ENCODE assay signal across 14 cellular contexts in the genomic region with DNA sequence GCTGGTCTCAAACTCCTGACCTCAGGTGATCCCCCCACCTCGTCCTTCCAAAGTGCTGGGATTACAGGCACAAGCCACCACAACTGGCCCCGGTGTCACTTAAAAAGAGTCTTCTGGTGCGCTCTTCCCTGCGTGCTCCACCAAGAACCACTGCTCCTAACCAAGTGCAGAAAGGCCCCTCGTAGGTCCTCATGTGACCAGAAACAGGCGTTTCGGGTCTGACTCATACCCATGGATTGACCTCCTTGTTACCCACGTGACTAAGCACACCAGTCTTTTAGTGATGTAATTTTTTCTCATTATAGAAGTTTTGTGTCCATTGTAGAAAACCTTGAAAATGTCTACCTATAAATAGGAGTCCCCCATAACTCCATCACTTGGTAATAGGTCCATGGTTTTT. TPM values are rescaled to one million over a fixed set of nuclear protein-coding genes. Genes with fewer than 3 reads are reported as not detected.
DNase-seq lines count a peak whose midpoint lies in the region; ATAC-seq and TF ChIP-seq lines count a peak whose summit lies in the region.
"Had no signal": no experiment of that assay in that cellular context is flagged by ENCODE, and none has a peak within 500 bp of the region (broad histone marks: within the 10 kb centered on the region; RNA-seq: fewer than 3 reads in every experiment).

No MANE protein-coding gene starts in this region.

- H3K79me2 ChIP-seq in Karpas-422 (ENCODE audit: low read length): no peaks in the 10 kb centered on the region

- H3K9me2 ChIP-seq in Karpas-422 (replicated peaks; ENCODE audit: insufficient read depth, low read length): no peaks in the 10 kb centered on the region

- no peaks in the 10 kb centered on the region for H3K4me1 Mint-ChIP-seq in T-helper 2 cell treated with Interferon-gamma antibody and Interleukin-4, amounts not matched to agents 5 μg/mL and 100 μg/mL, for 36 hours (ENCODE audit: low read depth)
- no peaks in the 10 kb centered on the region for H3K4me1 Mint-ChIP-seq in immature natural killer cell

- H3K4me3 ChIP-seq in fibroblast of villous mesenchyme (ENCODE audit: low read depth, low read length): no peak overlapping the region
- no peak overlapping the region for H3K4me3 ChIP-seq in Karpas-422 (ENCODE audit: low read length)
- H3K4me3 ChIP-seq: SJSA1 had no signal

- H4K20me1 ChIP-seq in Karpas-422 (ENCODE audit: insufficient read depth, low read depth, low read length): no peaks in the 10 kb centered on the region

- H3K27ac Mint-ChIP-seq in T-helper 2 cell treated with Interferon-gamma antibody and Interleukin-4, amounts not matched to agents 5 μg/mL and 100 μg/mL, for 36 hours: no peak overlapping the region
- H3K27ac Mint-ChIP-seq in immature natural killer cell: no peak overlapping the region

- no peak overlapping the region for H2AFZ ChIP-seq in Karpas-422 (ENCODE audit: low read length)

- ATAC-seq in HG03196 (IDR thresholded peaks at IDR 0.05; ENCODE audit: unreplicated experiment): no peak

- no peak overlapping the region for H3K27ac ChIP-seq in Karpas-422 (ENCODE audit: low read length)
- H3K27ac ChIP-seq: C4-2B, dorsolateral prefrontal cortex, SJSA1 had no signal

- no peak overlapping the region for H3K9ac ChIP-seq in Karpas-422 (ENCODE audit: low read length)

- H3K9me3 Mint-ChIP-seq in T-helper 2 cell treated with Interferon-gamma antibody and Interleukin-4, amounts not matched to agents 5 μg/mL and 100 μg/mL, for 36 hours: no peaks in the 10 kb centered on the region
- no peaks in the 10 kb centered on the region for H3K9me3 Mint-ChIP-seq in immature natural killer cell

- no peak overlapping the region for H3K4me2 ChIP-seq in Karpas-422 (ENCODE audit: low read depth, low read length, poor library complexity, severe bottlenecking)

- H3K9me3 ChIP-seq in Karpas-422 (ENCODE audit: low read length): no peaks in the 10 kb centered on the region
- H3K9me3 ChIP-seq: SJSA1 had no signal

- H3K27me3 Mint-ChIP-seq in T-helper 2 cell treated with Interferon-gamma antibody and Interleukin-4, amounts not matched to agents 5 μg/mL and 100 μg/mL, for 36 hours (ENCODE audit: low read depth): no peaks in the 10 kb centered on the region
- peaks cover 0 to 11% (median 5%) of the 10 kb centered on the region in 3 donors for H3K27me3 Mint-ChIP-seq in immature natural killer cell (ENCODE audit: low read depth in 3 of 3)

- peaks cover 7% of the 10 kb centered on the region for H3K4me1 ChIP-seq in Karpas-422 (ENCODE audit: low read length)

- H3K36me3 Mint-ChIP-seq in T-helper 2 cell treated with Interferon-gamma antibody and Interleukin-4, amounts not matched to agents 5 μg/mL and 100 μg/mL, for 36 hours (ENCODE audit: low read depth): no peaks in the 10 kb centered on the region
- H3K36me3 Mint-ChIP-seq in immature natural killer cell: no peaks in the 10 kb centered on the region

- H3K36me3 ChIP-seq in Karpas-422 (ENCODE audit: insufficient read depth, low read length): no peaks in the 10 kb centered on the region
- H3K36me3 ChIP-seq: SJSA1 had no signal

- TF ChIP-seq CTCF in fibroblast of villous mesenchyme (IDR thresholded peaks at IDR 0.05; ENCODE audit: insufficient read depth, low read depth, low read length): no peak

- no peaks in the 10 kb centered on the region for H3K27me3 ChIP-seq in Karpas-422 (ENCODE audit: low read length)
- H3K27me3 ChIP-seq: dorsolateral prefrontal cortex, SJSA1 had no signal

- no peak overlapping the region for H3K4me3 Mint-ChIP-seq in T-helper 2 cell treated with Interferon-gamma antibody and Interleukin-4, amounts not matched to agents 5 μg/mL and 100 μg/mL, for 36 hours
- H3K4me3 Mint-ChIP-seq in immature natural killer cell: no peak overlapping the region

- DNase-seq in A172 (ENCODE audit: low spot score): peak; percentile 90
- DNase-seq in H4 (ENCODE audit: low spot score): peak; percentile 88
- DNase-seq in RPMI7951 (ENCODE audit: low read depth): peak; percentile 79
- peak; percentile 86 for DNase-seq in fibroblast of villous mesenchyme (ENCODE audit: low read depth)
- no peak for DNase-seq in T-helper 2 cell treated with Interferon-gamma antibody and Interleukin-4, amounts not matched to agents 5 μg/mL and 100 μg/mL, for 36 hours (ENCODE audit: low spot score)
- DNase-seq in immature natural killer cell: no peak
- DNase-seq in Karpas-422: no peak
- DNase-seq: left cardiac atrium; NCI-H1105; stimulated activated CD8-positive, alpha-beta memory T cell treated with anti-CD3 and anti-CD28 coated beads, Interleukin-4, amount 100 ng/mL, for 48 hours had no signal

RNA-seq across cellular contexts. Expression of gene FKBP6, which starts 13.9 kb away (rescaled TPM):
- not detected in 2 replicates for total RNA-seq in A172 (2014; rRNA removed; shearing (Covaris generic))
- not detected in 2 replicates for total RNA-seq in H4 (2014; rRNA removed; shearing (Covaris generic))
- total RNA-seq in RPMI7951 (2014; rRNA removed; shearing (Covaris generic)): not detected in 2 replicates
- total RNA-seq in fibroblast of villous mesenchyme: not detected in 2 replicates
- not detected for polyA plus RNA-seq in immature natural killer cell
- total RNA-seq in Karpas-422 (2014; rRNA removed; shearing (Covaris generic); ENCODE audit: low replicate concordance): not detected in 2 replicates
- total RNA-seq: left cardiac atrium, SJSA1 had no signal

RNA-seq across cellular contexts. Expression of gene TRIM50, which starts 14.0 kb away (rescaled TPM):
- total RNA-seq in A172 (2014; rRNA removed; shearing (Covaris generic)): not detected in 2 replicates
- not detected in 2 replicates for total RNA-seq in H4 (2014; rRNA removed; shearing (Covaris generic))
- not detected in 2 replicates for total RNA-seq in RPMI7951 (2014; rRNA removed; shearing (Covaris generic))
- total RNA-seq in fibroblast of villous mesenchyme: not detected in 2 replicates
- not detected for polyA plus RNA-seq in immature natural killer cell
- total RNA-seq in Karpas-422 (2014; rRNA removed; shearing (Covaris generic); ENCODE audit: low replicate concordance): not detected in 2 replicates
- total RNA-seq: SJSA1 had no signal

RNA-seq across cellular contexts. Expression of gene NSUN5, which starts 33.3 kb away (rescaled TPM):
- 9.4 and 11.6 TPM in 2 replicates for total RNA-seq in A172 (2014; rRNA removed; shearing (Covaris generic))
- 19.9 and 34.0 TPM in 2 replicates for total RNA-seq in H4 (2014; rRNA removed; shearing (Covaris generic))
- total RNA-seq in RPMI7951 (2014; rRNA removed; shearing (Covaris generic)): 24.1 and 27.2 TPM in 2 replicates
- total RNA-seq in fibroblast of villous mesenchyme: 13.2 and 14.7 TPM in 2 replicates
- polyA plus RNA-seq in immature natural killer cell: 10 to 100 TPM; 32.0 to 41.1 (median 32.6) TPM
- total RNA-seq in Karpas-422 (2014; rRNA removed; shearing (Covaris generic); ENCODE audit: low replicate concordance): 31.6 and 39.4 TPM in 2 replicates

Comparison
In these comparisons a context has a peak if more than half of its experiments do, and no peak if none do; other contexts are left out.
1. DNase-seq: peak in A172 (single experiment), H4 (single experiment), RPMI7951 (single experiment) and fibroblast of villous mesenchyme (single experiment); none in T-helper 2 cell treated with Interferon-gamma antibody and Interleukin-4, amounts not matched to agents 5 μg/mL and 100 μg/mL, for 36 hours (single experiment), immature natural killer cell (0 of 3) and Karpas-422 (single experiment).